ENCODE assay signal across 8 cellular contexts in the genomic region with DNA sequence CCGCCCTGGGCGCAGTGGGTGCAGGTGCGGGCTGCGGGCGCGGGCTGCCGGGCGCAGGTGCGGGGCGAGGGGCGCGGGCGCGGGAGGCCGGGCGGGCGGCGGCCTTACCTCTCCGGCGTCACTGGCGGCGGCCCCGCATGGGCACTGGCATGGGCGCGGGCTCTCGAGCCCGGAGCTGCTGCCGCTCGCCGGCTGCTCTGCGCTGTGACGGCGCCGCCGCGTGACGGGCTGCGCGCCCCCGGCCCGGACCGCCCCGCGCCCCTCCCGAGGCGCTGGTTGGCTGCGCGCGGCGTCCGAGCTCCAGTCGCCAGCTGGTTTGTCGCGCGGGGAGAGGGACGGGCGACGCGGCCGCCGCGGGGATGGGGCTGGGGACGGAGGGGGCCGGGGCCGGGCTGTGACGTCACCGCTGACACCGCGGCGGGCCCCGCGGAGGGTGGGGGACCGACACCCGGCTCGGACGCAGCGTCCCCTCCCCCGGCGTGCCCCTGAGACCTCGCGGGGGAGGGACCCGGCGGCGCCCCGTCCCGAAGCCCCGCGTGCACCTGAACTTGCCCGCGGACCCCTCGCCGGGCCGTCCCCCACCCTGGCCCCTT. TPM values are rescaled to one million over a fixed set of nuclear protein-coding genes. Genes with fewer than 3 reads are reported as not detected.
DNase-seq lines count a peak whose midpoint lies in the region; ATAC-seq and TF ChIP-seq lines count a peak whose summit lies in the region.

A gene with protein sequence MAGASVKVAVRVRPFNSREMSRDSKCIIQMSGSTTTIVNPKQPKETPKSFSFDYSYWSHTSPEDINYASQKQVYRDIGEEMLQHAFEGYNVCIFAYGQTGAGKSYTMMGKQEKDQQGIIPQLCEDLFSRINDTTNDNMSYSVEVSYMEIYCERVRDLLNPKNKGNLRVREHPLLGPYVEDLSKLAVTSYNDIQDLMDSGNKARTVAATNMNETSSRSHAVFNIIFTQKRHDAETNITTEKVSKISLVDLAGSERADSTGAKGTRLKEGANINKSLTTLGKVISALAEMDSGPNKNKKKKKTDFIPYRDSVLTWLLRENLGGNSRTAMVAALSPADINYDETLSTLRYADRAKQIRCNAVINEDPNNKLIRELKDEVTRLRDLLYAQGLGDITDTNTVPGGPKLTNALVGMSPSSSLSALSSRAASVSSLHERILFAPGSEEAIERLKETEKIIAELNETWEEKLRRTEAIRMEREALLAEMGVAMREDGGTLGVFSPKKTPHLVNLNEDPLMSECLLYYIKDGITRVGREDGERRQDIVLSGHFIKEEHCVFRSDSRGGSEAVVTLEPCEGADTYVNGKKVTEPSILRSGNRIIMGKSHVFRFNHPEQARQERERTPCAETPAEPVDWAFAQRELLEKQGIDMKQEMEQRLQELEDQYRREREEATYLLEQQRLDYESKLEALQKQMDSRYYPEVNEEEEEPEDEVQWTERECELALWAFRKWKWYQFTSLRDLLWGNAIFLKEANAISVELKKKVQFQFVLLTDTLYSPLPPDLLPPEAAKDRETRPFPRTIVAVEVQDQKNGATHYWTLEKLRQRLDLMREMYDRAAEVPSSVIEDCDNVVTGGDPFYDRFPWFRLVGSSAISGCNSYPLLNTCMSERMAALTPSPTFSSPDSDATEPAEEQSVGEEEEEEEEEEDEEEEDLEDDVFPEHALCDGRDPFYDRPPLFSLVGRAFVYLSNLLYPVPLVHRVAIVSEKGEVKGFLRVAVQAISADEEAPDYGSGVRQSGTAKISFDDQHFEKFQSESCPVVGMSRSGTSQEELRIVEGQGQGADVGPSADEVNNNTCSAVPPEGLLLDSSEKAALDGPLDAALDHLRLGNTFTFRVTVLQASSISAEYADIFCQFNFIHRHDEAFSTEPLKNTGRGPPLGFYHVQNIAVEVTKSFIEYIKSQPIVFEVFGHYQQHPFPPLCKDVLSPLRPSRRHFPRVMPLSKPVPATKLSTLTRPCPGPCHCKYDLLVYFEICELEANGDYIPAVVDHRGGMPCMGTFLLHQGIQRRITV (N-terminal part only) (minus strand): TSS at position 206 of the 593 bp plus-strand sequence. CDS start 22,467 bp downstream, outside the sequence.

- TF ChIP-seq CTCF in brain microvascular endothelial cell (IDR thresholded peaks at IDR 0.05; ENCODE audit: low read depth, low read length, missing control alignments) = no peak

- peak within 1 kb of the TSS; percentile 88; the same call in 1 of the 2 replicates for H3K9ac ChIP-seq in iPS-20b (ENCODE audit: low read depth, low read length)

- H3K27ac ChIP-seq in ACC112 (ENCODE audit: low read depth, low read length) (no peak within 1 kb of the TSS), iPS-20b (ENCODE audit: low read length) (peak within 1 kb of the TSS; percentile 71), temporal lobe (ENCODE audit: low read depth, low read length) (peak within 1 kb of the TSS; percentile 82), brain microvascular endothelial cell (no peak within 1 kb of the TSS)

- H3K27me3 Mint-ChIP-seq in activated CD8-positive, alpha-beta T cell treated with anti-CD3 and anti-CD28 coated beads, Interleukin-2, amount 10 ng/mL, durations not matched to agents 7 days and 5 days (ENCODE audit: low read depth) = peaks cover 50% of the 10 kb centered on the region

- no peaks in the 10 kb centered on the region for H3K36me3 Mint-ChIP-seq in activated CD8-positive, alpha-beta T cell treated with anti-CD3 and anti-CD28 coated beads, Interleukin-2, amount 10 ng/mL, durations not matched to agents 7 days and 5 days (ENCODE audit: low read depth)

- no peak within 1 kb of the TSS for H3K27ac Mint-ChIP-seq in activated CD8-positive, alpha-beta T cell treated with anti-CD3 and anti-CD28 coated beads, Interleukin-2, amount 10 ng/mL, durations not matched to agents 7 days and 5 days

- no peak within 1 kb of the TSS for H2AFZ ChIP-seq in ACC112 (ENCODE audit: low read length, unreplicated experiment)

- peak within 1 kb of the TSS; percentile 49 for H3K4me3 Mint-ChIP-seq in activated CD8-positive, alpha-beta T cell treated with anti-CD3 and anti-CD28 coated beads, Interleukin-2, amount 10 ng/mL, durations not matched to agents 7 days and 5 days

- CTCF ChIA-PET in activated CD8-positive, alpha-beta T cell treated with anti-CD3 and anti-CD28 coated beads, Interleukin-2, amount 10 ng/mL, durations not matched to agents 7 days and 5 days (lab: Charles Lee) = no interaction called here

- DNase-seq in NCI-H1092 (lab: John Stamatoyannopoulos, UW) = peak; percentile 81
- no peak for DNase-seq in activated CD8-positive, alpha-beta T cell treated with anti-CD3 and anti-CD28 coated beads, Interleukin-2, amount 10 ng/mL, durations not matched to agents 7 days and 5 days
- DNase-seq in brain microvascular endothelial cell = no peak
- no peak for DNase-seq in germinal center (ENCODE audit: low spot score)

- H3K27me3 ChIP-seq in ACC112 (ENCODE audit: insufficient read depth, low read length) (peaks cover 70% of the 10 kb centered on the region), iPS-20b (ENCODE audit: insufficient read depth, low read length) (peaks cover 50% of the 10 kb centered on the region), brain microvascular endothelial cell (replicated peaks) (peaks cover 56% of the 10 kb centered on the region)

- H3K79me2 ChIP-seq in ACC112 (ENCODE audit: control insufficient read depth, insufficient read depth, low read length, unreplicated experiment) = no peaks in the 10 kb centered on the region

- H3K4me1 Mint-ChIP-seq in activated CD8-positive, alpha-beta T cell treated with anti-CD3 and anti-CD28 coated beads, Interleukin-2, amount 10 ng/mL, durations not matched to agents 7 days and 5 days (ENCODE audit: low read depth) = peaks cover 10% of the 10 kb centered on the region

- no peaks in the 10 kb centered on the region for H3K9me3 ChIP-seq in iPS-20b (ENCODE audit: insufficient read depth, low read depth, low read length)

- in situ Hi-C loops in brain microvascular endothelial cell (cut with HindIII; ENCODE audit: low pct_ligation_motif_present, low sequenced_read_pairs) = no loop called here

- ATAC-seq in activated CD8-positive, alpha-beta T cell treated with anti-CD3 and anti-CD28 coated beads, Interleukin-2, amount 10 ng/mL, durations not matched to agents 7 days and 5 days = peak; percentile 51
- no peak for ATAC-seq in GM18520 (IDR thresholded peaks at IDR 0.05; ENCODE audit: unreplicated experiment)

- POLR2A ChIA-PET in activated CD8-positive, alpha-beta T cell treated with anti-CD3 and anti-CD28 coated beads, Interleukin-2, amount 10 ng/mL, durations not matched to agents 7 days and 5 days (lab: Charles Lee) = no interaction called here

- H3K4me1 ChIP-seq in ACC112 (ENCODE audit: control insufficient read depth, insufficient read depth, low read length, unreplicated experiment) (no peaks in the 10 kb centered on the region), iPS-20b (ENCODE audit: insufficient read depth, low read length) (peaks cover 14% of the 10 kb centered on the region; the same call in 1 of the 2 replicates)

- peak within 1 kb of the TSS; percentile 33; the same call in 1 of the 2 replicates for H3K4me3 ChIP-seq in ACC112 (ENCODE audit: low read depth, low read length)
- H3K4me3 ChIP-seq in iPS-20b (ENCODE audit: low read length) = peak within 1 kb of the TSS; percentile 83
- no peak within 1 kb of the TSS for H3K4me3 ChIP-seq in brain microvascular endothelial cell (ENCODE audit: low read depth, low read length)

- no peaks in the 10 kb centered on the region for H3K36me3 ChIP-seq in ACC112 (ENCODE audit: insufficient read depth, low read length)
- H3K36me3 ChIP-seq in iPS-20b (ENCODE audit: insufficient read depth, low read depth, low read length) = peaks cover 14% of the 10 kb centered on the region
- no peaks in the 10 kb centered on the region for H3K36me3 ChIP-seq in brain microvascular endothelial cell (replicated peaks)

- H3K9me3 Mint-ChIP-seq in activated CD8-positive, alpha-beta T cell treated with anti-CD3 and anti-CD28 coated beads, Interleukin-2, amount 10 ng/mL, durations not matched to agents 7 days and 5 days (ENCODE audit: insufficient read depth) = no peaks in the 10 kb centered on the region

RNA-seq across cellular contexts. Expression of the gene that starts here (rescaled TPM):
- total RNA-seq in activated CD8-positive, alpha-beta T cell treated with anti-CD3 and anti-CD28 coated beads, Interleukin-2, amount 10 ng/mL, durations not matched to agents 7 days and 5 days = 1 to 10 TPM in 1 of 2 experiments, under 1 TPM in 1; 0.81 to 1.5 TPM
- total RNA-seq in temporal lobe = 181 TPM

Comparison
In these comparisons a context has a peak if more than half of its experiments do, and no peak if none do; other contexts are left out.
1. RNA of the gene that starts here (total RNA-seq): 181 TPM in temporal lobe (single experiment); 0.81 to 1.5 TPM in activated CD8-positive, alpha-beta T cell treated with anti-CD3 and anti-CD28 coated beads, Interleukin-2, amount 10 ng/mL, durations not matched to agents 7 days and 5 days; every median in the first group is over 10 times any median in the second.
2. H3K27ac ChIP-seq: peak in iPS-20b (single experiment) and temporal lobe (single experiment); none in ACC112 (single experiment) and brain microvascular endothelial cell (single experiment).